17 cellular contexts compared by ENCODE assay signal in the genomic region with DNA sequence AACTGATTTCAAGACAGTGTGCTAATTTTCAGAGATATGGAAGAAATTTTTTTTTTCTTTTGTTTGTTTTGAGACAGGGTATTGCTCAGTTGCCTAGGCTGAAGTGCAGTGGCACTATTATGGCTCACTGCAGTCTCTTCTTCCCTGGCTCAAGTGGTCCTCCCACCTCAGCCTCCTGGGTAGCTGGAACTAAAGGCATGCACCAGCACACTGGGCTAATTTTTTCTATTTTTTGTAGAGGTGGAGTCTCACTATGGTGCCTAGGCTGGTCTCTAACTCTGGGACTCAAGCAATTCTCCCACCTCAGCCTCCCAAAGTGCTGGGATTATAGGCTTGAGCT. TPM values are rescaled to one million over a fixed set of nuclear protein-coding genes. Genes with fewer than 3 reads are reported as not detected.
DNase-seq lines count a peak whose midpoint lies in the region; ATAC-seq and TF ChIP-seq lines count a peak whose summit lies in the region.
"Had no signal": no experiment of that assay in that cellular context is flagged by ENCODE, and none has a peak within 500 bp of the region (broad histone marks: within the 10 kb centered on the region; RNA-seq: fewer than 3 reads in every experiment).

No MANE protein-coding gene starts in this region.

- no peaks in the 10 kb centered on the region for H3K9me3 ChIP-seq in PC-9 (ENCODE audit: insufficient read depth, low read depth)
- H3K9me3 ChIP-seq: Caco-2, heart left ventricle, tibial artery had no signal

- no peak for ATAC-seq in natural killer cell treated with Interleukin-12 subunit alpha and Interleukin-12 subunit beta and Interleukin-15 and Interleukin-18, amount 100 ng/mL, for 72 hours
- no peak for ATAC-seq in natural killer cell
- ATAC-seq in stimulated activated memory B cell treated with anti-CD40 and anti-IgM and Interleukin-4, amounts not matched to agents 10 μg/mL and 1 μg/mL and 100 μg/mL, for 72 hours, result no peak
- ATAC-seq: heart left ventricle, left ventricle myocardium superior had no signal

- peak overlapping the region; percentile 77 for H3K4me3 Mint-ChIP-seq in natural killer cell treated with Interleukin-12 subunit alpha and Interleukin-12 subunit beta and Interleukin-15 and Interleukin-18, amount 100 ng/mL, for 72 hours
- H3K4me3 Mint-ChIP-seq in natural killer cell, result no peak overlapping the region
- H3K4me3 Mint-ChIP-seq in activated naive CD8-positive, alpha-beta T cell treated with anti-CD3 and anti-CD28 coated beads for 36 hours, result peak overlapping the region; percentile 29
- H3K4me3 Mint-ChIP-seq in stimulated activated memory B cell treated with anti-CD40 and anti-IgM and Interleukin-4, amounts not matched to agents 10 μg/mL and 1 μg/mL and 100 μg/mL, for 72 hours, result no peak overlapping the region

- H3K27me3 Mint-ChIP-seq in natural killer cell treated with Interleukin-12 subunit alpha and Interleukin-12 subunit beta and Interleukin-15 and Interleukin-18, amount 100 ng/mL, for 72 hours, result no peaks in the 10 kb centered on the region
- H3K27me3 Mint-ChIP-seq in natural killer cell (ENCODE audit: low read depth in 2 of 2), result peaks cover 5 to 15% of the 10 kb centered on the region in 2 donors
- H3K27me3 Mint-ChIP-seq in activated naive CD8-positive, alpha-beta T cell treated with anti-CD3 and anti-CD28 coated beads for 36 hours, result no peaks in the 10 kb centered on the region
- H3K27me3 Mint-ChIP-seq in stimulated activated memory B cell treated with anti-CD40 and anti-IgM and Interleukin-4, amounts not matched to agents 10 μg/mL and 1 μg/mL and 100 μg/mL, for 72 hours, result peaks cover 13% of the 10 kb centered on the region

- H3F3A ChIP-seq in PC-9 (ENCODE audit: insufficient read depth, low read depth), result peaks cover 25% of the 10 kb centered on the region

- CTCF ChIA-PET in PC-9 (lab: Charles Lee), result no interaction called here

- no peaks in the 10 kb centered on the region for H3K9me2 ChIP-seq in PC-9 (ENCODE audit: insufficient read depth)

- POLR2A ChIA-PET in PC-9 (lab: Charles Lee; ENCODE audit: unreplicated experiment), result no interaction called here

- no peaks in the 10 kb centered on the region for H3K9me3 Mint-ChIP-seq in natural killer cell treated with Interleukin-12 subunit alpha and Interleukin-12 subunit beta and Interleukin-15 and Interleukin-18, amount 100 ng/mL, for 72 hours
- H3K9me3 Mint-ChIP-seq in natural killer cell, result no peaks in the 10 kb centered on the region
- peaks cover 13% of the 10 kb centered on the region for H3K9me3 Mint-ChIP-seq in activated naive CD8-positive, alpha-beta T cell treated with anti-CD3 and anti-CD28 coated beads for 36 hours
- no peaks in the 10 kb centered on the region for H3K9me3 Mint-ChIP-seq in stimulated activated memory B cell treated with anti-CD40 and anti-IgM and Interleukin-4, amounts not matched to agents 10 μg/mL and 1 μg/mL and 100 μg/mL, for 72 hours
- H3K9me3 Mint-ChIP-seq: immature natural killer cell; stimulated activated naive B cell treated with anti-CD40 and anti-IgM and Interleukin-4, amounts not matched to agents 10 μg/mL and 1 μg/mL and 100 μg/mL, for 72 hours had no signal

- no peaks in the 10 kb centered on the region for H3K79me2 ChIP-seq in PC-9 (ENCODE audit: low read depth)

- H3K4me2 ChIP-seq in PC-9, result no peak overlapping the region

- H3K4me1 Mint-ChIP-seq in natural killer cell treated with Interleukin-12 subunit alpha and Interleukin-12 subunit beta and Interleukin-15 and Interleukin-18, amount 100 ng/mL, for 72 hours (ENCODE audit: low read depth in 2 of 2), result peaks cover 44 to 83% of the 10 kb centered on the region in 2 donors
- peaks cover 0 to under 1% of the 10 kb centered on the region in 2 donors for H3K4me1 Mint-ChIP-seq in natural killer cell
- peaks cover 89% of the 10 kb centered on the region for H3K4me1 Mint-ChIP-seq in activated naive CD8-positive, alpha-beta T cell treated with anti-CD3 and anti-CD28 coated beads for 36 hours
- H3K4me1 Mint-ChIP-seq in stimulated activated memory B cell treated with anti-CD40 and anti-IgM and Interleukin-4, amounts not matched to agents 10 μg/mL and 1 μg/mL and 100 μg/mL, for 72 hours, result peaks cover 39% of the 10 kb centered on the region

- H3K27ac ChIP-seq in PC-9, result peak overlapping the region; percentile 79
- H3K27ac ChIP-seq: SK-N-MC, tibial artery had no signal

- no peaks in the 10 kb centered on the region for H3K36me3 ChIP-seq in PC-9 (ENCODE audit: low read depth)
- H3K36me3 ChIP-seq: heart left ventricle, tibial artery had no signal

- BruUV-seq in PC-9 (replicated peaks; lab: Mats Ljungman, UMichigan), result no TSS peak

- no peaks in the 10 kb centered on the region for H3K27me3 ChIP-seq in PC-9 (ENCODE audit: insufficient read depth, low read depth)
- H3K27me3 ChIP-seq: tibial artery had no signal

- peaks cover 14% of the 10 kb centered on the region for H3K36me3 Mint-ChIP-seq in natural killer cell treated with Interleukin-12 subunit alpha and Interleukin-12 subunit beta and Interleukin-15 and Interleukin-18, amount 100 ng/mL, for 72 hours
- H3K36me3 Mint-ChIP-seq in natural killer cell, result no peaks in the 10 kb centered on the region
- peaks cover 27% of the 10 kb centered on the region for H3K36me3 Mint-ChIP-seq in activated naive CD8-positive, alpha-beta T cell treated with anti-CD3 and anti-CD28 coated beads for 36 hours
- H3K36me3 Mint-ChIP-seq in stimulated activated memory B cell treated with anti-CD40 and anti-IgM and Interleukin-4, amounts not matched to agents 10 μg/mL and 1 μg/mL and 100 μg/mL, for 72 hours, result no peaks in the 10 kb centered on the region
- H3K36me3 Mint-ChIP-seq: immature natural killer cell; stimulated activated naive B cell treated with anti-CD40 and anti-IgM and Interleukin-4, amounts not matched to agents 10 μg/mL and 1 μg/mL and 100 μg/mL, for 72 hours had no signal

- DNase-seq in natural killer cell treated with Interleukin-12 subunit alpha and Interleukin-12 subunit beta and Interleukin-15 and Interleukin-18, amount 100 ng/mL, for 72 hours (ENCODE audit: low spot score), result no peak
- DNase-seq in natural killer cell (no peak), PC-9 (no peak), DMS114 treated with DMSO at 0.1 percent for 48 hours (lab: John Stamatoyannopoulos, UW; ENCODE audit: unreplicated experiment) (no peak), GM19238 (ENCODE audit: insufficient read length, low spot score) (no peak)
- DNase-seq in activated naive CD8-positive, alpha-beta T cell treated with anti-CD3 and anti-CD28 coated beads for 36 hours, result no peak
- DNase-seq: Caco-2; heart left ventricle; immature natural killer cell; KG1; left ventricle myocardium superior; NCI-H187 treated with DMSO at 0.1 percent for 48 hours; stimulated activated naive B cell treated with anti-CD40 and anti-IgM and Interleukin-4, amounts not matched to agents 10 μg/mL and 1 μg/mL and 100 μg/mL, for 72 hours; tibial artery had no signal

- no peaks in the 10 kb centered on the region for H4K20me1 ChIP-seq in PC-9 (ENCODE audit: insufficient read depth)

- H3K4me3 ChIP-seq in PC-9, result no peak overlapping the region
- H3K4me3 ChIP-seq: heart left ventricle, SK-N-MC, tibial artery had no signal

- no peak overlapping the region for H2AFZ ChIP-seq in PC-9

- peak overlapping the region; percentile 90 to 100 for H3K27ac Mint-ChIP-seq in natural killer cell treated with Interleukin-12 subunit alpha and Interleukin-12 subunit beta and Interleukin-15 and Interleukin-18, amount 100 ng/mL, for 72 hours
- no peak overlapping the region for H3K27ac Mint-ChIP-seq in natural killer cell
- H3K27ac Mint-ChIP-seq in activated naive CD8-positive, alpha-beta T cell treated with anti-CD3 and anti-CD28 coated beads for 36 hours, result peak overlapping the region; percentile 99
- H3K27ac Mint-ChIP-seq in stimulated activated memory B cell treated with anti-CD40 and anti-IgM and Interleukin-4, amounts not matched to agents 10 μg/mL and 1 μg/mL and 100 μg/mL, for 72 hours, result peak overlapping the region; percentile 57

- TF ChIP-seq CTCF in natural killer cell (IDR thresholded peaks at IDR 0.05) (no peak), PC-9 (conservative IDR thresholded peaks at IDR 0.05) (no peak)

- intact Hi-C loops in natural killer cell (cut with micrococcal nuclease), result no loop called here
- intact Hi-C loops in PC-9 (cut with micrococcal nuclease; ENCODE audit: unreplicated experiment), result loop anchor here (1.0 kb wide), 3 partner anchors 27 to 429 kb away; no protein-coding TSS in a partner anchor

- H3K4me1 ChIP-seq in PC-9 (replicated peaks; ENCODE audit: insufficient read depth), result peaks cover 36% of the 10 kb centered on the region
- H3K4me1 ChIP-seq: Caco-2, heart left ventricle, tibial artery had no signal

RNA-seq across cellular contexts. Expression of gene TEX48, which starts 9.9 kb away (rescaled TPM):
- total RNA-seq in natural killer cell treated with Interleukin-12 subunit alpha and Interleukin-12 subunit beta and Interleukin-15 and Interleukin-18, amount 100 ng/mL, for 72 hours, result not detected
- not detected for total RNA-seq in natural killer cell
- not detected in 2 replicates for total RNA-seq in PC-9 (2021)
- under 1 TPM; 0.70 to 0.80 TPM for total RNA-seq in activated naive CD8-positive, alpha-beta T cell treated with anti-CD3 and anti-CD28 coated beads for 36 hours
- total RNA-seq: Caco-2, heart left ventricle, left ventricle myocardium superior, mucosa of gallbladder had no signal

RNA-seq across cellular contexts. Expression of gene TEX53, which starts 34.3 kb away (rescaled TPM):
- total RNA-seq in natural killer cell treated with Interleukin-12 subunit alpha and Interleukin-12 subunit beta and Interleukin-15 and Interleukin-18, amount 100 ng/mL, for 72 hours, result not detected
- not detected for total RNA-seq in natural killer cell
- not detected in 2 replicates for total RNA-seq in PC-9 (2021)
- total RNA-seq in activated naive CD8-positive, alpha-beta T cell treated with anti-CD3 and anti-CD28 coated beads for 36 hours, result not detected
- total RNA-seq: Caco-2, heart left ventricle, left ventricle myocardium superior, mucosa of gallbladder had no signal

Comparison
In these comparisons a context has a peak if more than half of its experiments do, and no peak if none do; other contexts are left out.
1. H3K27ac Mint-ChIP-seq: peak in natural killer cell treated with Interleukin-12 subunit alpha and Interleukin-12 subunit beta and Interleukin-15 and Interleukin-18, amount 100 ng/mL, for 72 hours (2 of 2), activated naive CD8-positive, alpha-beta T cell treated with anti-CD3 and anti-CD28 coated beads for 36 hours (single experiment) and stimulated activated memory B cell treated with anti-CD40 and anti-IgM and Interleukin-4, amounts not matched to agents 10 μg/mL and 1 μg/mL and 100 μg/mL, for 72 hours (single experiment); none in natural killer cell (0 of 2).
2. H3K4me3 Mint-ChIP-seq: peak in natural killer cell treated with Interleukin-12 subunit alpha and Interleukin-12 subunit beta and Interleukin-15 and Interleukin-18, amount 100 ng/mL, for 72 hours (single experiment) and activated naive CD8-positive, alpha-beta T cell treated with anti-CD3 and anti-CD28 coated beads for 36 hours (single experiment); none in natural killer cell (single experiment) and stimulated activated memory B cell treated with anti-CD40 and anti-IgM and Interleukin-4, amounts not matched to agents 10 μg/mL and 1 μg/mL and 100 μg/mL, for 72 hours (single experiment).